ENCODE assay signal across 1 cellular context in the genomic region with DNA sequence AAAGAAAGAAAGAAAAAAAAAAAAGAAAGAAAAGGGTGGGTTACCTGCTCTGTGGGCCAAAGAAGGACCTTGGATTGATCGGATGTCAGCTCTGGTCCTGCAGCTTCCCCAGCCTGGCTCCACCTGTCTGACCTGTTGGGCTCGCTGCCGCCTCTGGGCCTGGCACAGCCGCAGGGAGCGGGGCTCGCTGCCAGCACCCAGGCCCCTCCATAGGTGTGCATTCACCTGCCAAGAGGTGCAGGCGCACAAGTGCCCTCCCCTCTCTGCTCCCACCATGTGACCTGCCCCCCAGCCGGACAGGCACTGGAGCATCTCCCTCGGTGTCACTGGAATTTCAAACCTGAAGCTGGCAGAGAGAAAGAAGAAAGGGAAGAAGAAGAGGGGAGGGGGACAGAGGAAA.
TF ChIP-seq lines count a peak whose summit lies in the region.

No MANE protein-coding gene starts in this region.

TF ChIP-seq in GM12878, 131 proteins besides CTCF, POLR2A, EP300 and RAD21 (continued from another document):
- TF ChIP-seq, protein P1, sequence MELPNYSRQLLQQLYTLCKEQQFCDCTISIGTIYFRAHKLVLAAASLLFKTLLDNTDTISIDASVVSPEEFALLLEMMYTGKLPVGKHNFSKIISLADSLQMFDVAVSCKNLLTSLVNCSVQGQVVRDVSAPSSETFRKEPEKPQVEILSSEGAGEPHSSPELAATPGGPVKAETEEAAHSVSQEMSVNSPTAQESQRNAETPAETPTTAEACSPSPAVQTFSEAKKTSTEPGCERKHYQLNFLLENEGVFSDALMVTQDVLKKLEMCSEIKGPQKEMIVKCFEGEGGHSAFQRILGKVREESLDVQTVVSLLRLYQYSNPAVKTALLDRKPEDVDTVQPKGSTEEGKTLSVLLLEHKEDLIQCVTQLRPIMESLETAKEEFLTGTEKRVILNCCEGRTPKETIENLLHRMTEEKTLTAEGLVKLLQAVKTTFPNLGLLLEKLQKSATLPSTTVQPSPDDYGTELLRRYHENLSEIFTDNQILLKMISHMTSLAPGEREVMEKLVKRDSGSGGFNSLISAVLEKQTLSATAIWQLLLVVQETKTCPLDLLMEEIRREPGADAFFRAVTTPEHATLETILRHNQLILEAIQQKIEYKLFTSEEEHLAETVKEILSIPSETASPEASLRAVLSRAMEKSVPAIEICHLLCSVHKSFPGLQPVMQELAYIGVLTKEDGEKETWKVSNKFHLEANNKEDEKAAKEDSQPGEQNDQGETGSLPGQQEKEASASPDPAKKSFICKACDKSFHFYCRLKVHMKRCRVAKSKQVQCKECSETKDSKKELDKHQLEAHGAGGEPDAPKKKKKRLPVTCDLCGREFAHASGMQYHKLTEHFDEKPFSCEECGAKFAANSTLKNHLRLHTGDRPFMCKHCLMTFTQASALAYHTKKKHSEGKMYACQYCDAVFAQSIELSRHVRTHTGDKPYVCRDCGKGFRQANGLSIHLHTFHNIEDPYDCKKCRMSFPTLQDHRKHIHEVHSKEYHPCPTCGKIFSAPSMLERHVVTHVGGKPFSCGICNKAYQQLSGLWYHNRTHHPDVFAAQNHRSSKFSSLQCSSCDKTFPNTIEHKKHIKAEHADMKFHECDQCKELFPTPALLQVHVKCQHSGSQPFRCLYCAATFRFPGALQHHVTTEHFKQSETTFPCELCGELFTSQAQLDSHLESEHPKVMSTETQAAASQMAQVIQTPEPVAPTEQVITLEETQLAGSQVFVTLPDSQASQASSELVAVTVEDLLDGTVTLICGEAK (IDR thresholded peaks at IDR 0.05; ENCODE audit: borderline replicate concordance) = no peak
- no peak for TF ChIP-seq HCFC1 (IDR thresholded peaks at IDR 0.05; ENCODE audit: low read length)
- TF ChIP-seq, protein P2, sequence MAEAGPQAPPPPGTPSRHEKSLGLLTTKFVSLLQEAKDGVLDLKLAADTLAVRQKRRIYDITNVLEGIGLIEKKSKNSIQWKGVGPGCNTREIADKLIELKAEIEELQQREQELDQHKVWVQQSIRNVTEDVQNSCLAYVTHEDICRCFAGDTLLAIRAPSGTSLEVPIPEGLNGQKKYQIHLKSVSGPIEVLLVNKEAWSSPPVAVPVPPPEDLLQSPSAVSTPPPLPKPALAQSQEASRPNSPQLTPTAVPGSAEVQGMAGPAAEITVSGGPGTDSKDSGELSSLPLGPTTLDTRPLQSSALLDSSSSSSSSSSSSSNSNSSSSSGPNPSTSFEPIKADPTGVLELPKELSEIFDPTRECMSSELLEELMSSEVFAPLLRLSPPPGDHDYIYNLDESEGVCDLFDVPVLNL (IDR thresholded peaks at IDR 0.05; ENCODE audit: low read depth, low read length) = no peak
- no peak for TF ChIP-seq CBX5 (IDR thresholded peaks at IDR 0.05; ENCODE audit: low read depth)
- TF ChIP-seq NBN (IDR thresholded peaks at IDR 0.05) = no peak
- no peak for TF ChIP-seq SRF (IDR thresholded peaks at IDR 0.05; ENCODE audit: low read depth in 2 of 2, low read length in 2 of 2)
- no peak for TF ChIP-seq ZBED1 (IDR thresholded peaks at IDR 0.05; ENCODE audit: borderline replicate concordance)
